1 cellular context compared by ENCODE assay signal in the genomic region with DNA sequence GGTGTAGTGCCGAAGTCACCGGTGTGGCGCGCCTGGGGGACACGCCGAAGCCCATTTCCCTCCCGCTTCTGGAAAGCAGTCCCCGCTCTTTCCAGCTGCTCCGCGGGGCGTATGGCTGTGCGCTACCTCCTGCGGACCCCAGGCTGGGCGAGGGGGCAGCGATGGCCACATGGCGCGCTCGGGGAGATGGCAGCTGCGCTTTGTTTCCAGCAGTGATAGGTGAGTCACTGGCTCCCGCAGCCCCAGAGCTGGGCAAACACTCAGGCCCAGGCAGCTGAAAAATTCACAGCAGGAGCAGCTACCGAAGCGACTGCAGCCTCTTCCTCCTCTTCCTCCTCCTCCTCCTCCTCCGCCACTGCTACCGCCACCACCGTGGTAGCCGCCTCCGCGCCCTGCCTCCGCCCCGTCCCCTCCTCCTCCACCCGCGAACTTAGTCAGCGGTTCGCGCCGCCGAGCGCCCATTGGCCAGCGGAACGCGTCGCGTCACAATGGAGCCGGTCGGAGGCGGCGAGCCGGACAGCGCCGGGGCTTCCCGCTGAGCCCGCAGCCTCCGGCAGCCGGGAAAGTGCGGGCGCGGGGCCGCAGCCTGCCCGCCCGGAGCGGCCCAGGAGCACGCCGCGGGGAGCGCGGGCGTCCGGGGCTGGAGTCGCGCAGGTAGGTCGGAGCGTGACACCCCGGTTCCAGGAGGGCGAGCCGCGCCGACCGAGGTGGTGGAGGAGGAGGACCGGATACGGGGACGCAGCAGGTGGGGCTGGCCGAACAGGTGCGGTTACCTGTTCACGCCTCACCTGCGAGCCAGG.
TF ChIP-seq lines count a peak whose summit lies in the region.

Gene LRRC8B, plus strand, starts transcription at position 461 of the 800 bp plus-strand sequence. CDS start 57,822 bp downstream, outside the sequence.

TF ChIP-seq in GM12878, 131 proteins besides CTCF, POLR2A, EP300 and RAD21 (continued from another document and continues in another):
- no peak for TF ChIP-seq HSF1 (IDR thresholded peaks at IDR 0.05; ENCODE audit: low read depth, low read length)
- TF ChIP-seq BCL3 (IDR thresholded peaks at IDR 0.05; ENCODE audit: borderline replicate concordance, insufficient read depth, low read depth, low read length, poor library complexity, severe bottlenecking) = peak; percentile 64
- TF ChIP-seq NFXL1 (IDR thresholded peaks at IDR 0.05; ENCODE audit: borderline replicate concordance) = no peak
- no peak for TF ChIP-seq HDAC2 (IDR thresholded peaks at IDR 0.05)
- TF ChIP-seq SREBF1 (IDR thresholded peaks at IDR 0.05; ENCODE audit: low read length) = no peak
- no peak for TF ChIP-seq GABPA (IDR thresholded peaks at IDR 0.05; ENCODE audit: low read depth)
- TF ChIP-seq ZNF217 (IDR thresholded peaks at IDR 0.05) = peak; percentile 97
- 0 out of 2 replicates have a peak, but pooled peaks have one; percentile 38 for TF ChIP-seq ZNF592 (IDR thresholded peaks at IDR 0.05)
- no peak for TF ChIP-seq ZBTB40 (IDR thresholded peaks at IDR 0.05; ENCODE audit: borderline replicate concordance)
- TF ChIP-seq SP1 (IDR thresholded peaks at IDR 0.05; ENCODE audit: low read depth, low read length) = peak; percentile 27
- TF ChIP-seq RELA (IDR thresholded peaks at IDR 0.05; ENCODE audit: borderline replicate concordance, partially characterized antibody) = peak; percentile 72
- peak; percentile 12; the same call in 1 of the 2 replicates for TF ChIP-seq ATF7 (IDR thresholded peaks at IDR 0.05; ENCODE audit: low read depth)
- no peak for TF ChIP-seq IRF4 (IDR thresholded peaks at IDR 0.05; ENCODE audit: low read depth, low read length)
- no peak for TF ChIP-seq ZBTB11 (CRISPR knock-in tag; IDR thresholded peaks at IDR 0.05)
- peak; percentile 81 for TF ChIP-seq CREB1 (IDR thresholded peaks at IDR 0.05; ENCODE audit: low read depth)
- TF ChIP-seq, protein P1, sequence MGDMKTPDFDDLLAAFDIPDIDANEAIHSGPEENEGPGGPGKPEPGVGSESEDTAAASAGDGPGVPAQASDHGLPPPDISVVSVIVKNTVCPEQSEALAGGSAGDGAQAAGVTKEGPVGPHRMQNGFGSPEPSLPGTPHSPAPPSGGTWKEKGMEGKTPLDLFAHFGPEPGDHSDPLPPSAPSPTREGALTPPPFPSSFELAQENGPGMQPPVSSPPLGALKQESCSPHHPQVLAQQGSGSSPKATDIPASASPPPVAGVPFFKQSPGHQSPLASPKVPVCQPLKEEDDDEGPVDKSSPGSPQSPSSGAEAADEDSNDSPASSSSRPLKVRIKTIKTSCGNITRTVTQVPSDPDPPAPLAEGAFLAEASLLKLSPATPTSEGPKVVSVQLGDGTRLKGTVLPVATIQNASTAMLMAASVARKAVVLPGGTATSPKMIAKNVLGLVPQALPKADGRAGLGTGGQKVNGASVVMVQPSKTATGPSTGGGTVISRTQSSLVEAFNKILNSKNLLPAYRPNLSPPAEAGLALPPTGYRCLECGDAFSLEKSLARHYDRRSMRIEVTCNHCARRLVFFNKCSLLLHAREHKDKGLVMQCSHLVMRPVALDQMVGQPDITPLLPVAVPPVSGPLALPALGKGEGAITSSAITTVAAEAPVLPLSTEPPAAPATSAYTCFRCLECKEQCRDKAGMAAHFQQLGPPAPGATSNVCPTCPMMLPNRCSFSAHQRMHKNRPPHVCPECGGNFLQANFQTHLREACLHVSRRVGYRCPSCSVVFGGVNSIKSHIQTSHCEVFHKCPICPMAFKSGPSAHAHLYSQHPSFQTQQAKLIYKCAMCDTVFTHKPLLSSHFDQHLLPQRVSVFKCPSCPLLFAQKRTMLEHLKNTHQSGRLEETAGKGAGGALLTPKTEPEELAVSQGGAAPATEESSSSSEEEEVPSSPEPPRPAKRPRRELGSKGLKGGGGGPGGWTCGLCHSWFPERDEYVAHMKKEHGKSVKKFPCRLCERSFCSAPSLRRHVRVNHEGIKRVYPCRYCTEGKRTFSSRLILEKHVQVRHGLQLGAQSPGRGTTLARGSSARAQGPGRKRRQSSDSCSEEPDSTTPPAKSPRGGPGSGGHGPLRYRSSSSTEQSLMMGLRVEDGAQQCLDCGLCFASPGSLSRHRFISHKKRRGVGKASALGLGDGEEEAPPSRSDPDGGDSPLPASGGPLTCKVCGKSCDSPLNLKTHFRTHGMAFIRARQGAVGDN (IDR thresholded peaks at IDR 0.05) = peak; percentile 36; the same call in 1 of the 2 replicates
- no peak for TF ChIP-seq KAT2A (conservative IDR thresholded peaks at IDR 0.05; ENCODE audit: control insufficient read depth, low read depth, low read length)
- no peak for TF ChIP-seq JUND (IDR thresholded peaks at IDR 0.05; ENCODE audit: low read depth, low read length)
- TF ChIP-seq NR2F1 (conservative IDR thresholded peaks at IDR 0.05) = no peak; the same call in 1 of the 2 replicates
- TF ChIP-seq FOXM1 (IDR thresholded peaks at IDR 0.05; ENCODE audit: low read depth, low read length) = no peak
- TF ChIP-seq RB1 (IDR thresholded peaks at IDR 0.05; ENCODE audit: borderline replicate concordance) = peak; percentile 73; the same call in 1 of the 2 replicates
- peak; percentile 8; the same call in 1 of the 2 replicates for TF ChIP-seq TCF3 (IDR thresholded peaks at IDR 0.05; ENCODE audit: borderline replicate concordance, insufficient read depth, low read depth, low read length)
- no peak for TF ChIP-seq NR2C2 (IDR thresholded peaks at IDR 0.05; ENCODE audit: borderline replicate concordance, control insufficient read depth, insufficient read length, low read depth)
- TF ChIP-seq CBX5 (IDR thresholded peaks at IDR 0.05; ENCODE audit: low read depth) = no peak
- TF ChIP-seq NBN (IDR thresholded peaks at IDR 0.05) = peak; percentile 76
- TF ChIP-seq HDAC6 (IDR thresholded peaks at IDR 0.05; ENCODE audit: unreplicated experiment) = peak; percentile 38
- 0 out of 2 replicates have a peak, but pooled peaks have one; percentile 51 for TF ChIP-seq SMAD5 (IDR thresholded peaks at IDR 0.05; ENCODE audit: low read depth)
- no peak for TF ChIP-seq KLF5 (IDR thresholded peaks at IDR 0.05; ENCODE audit: partially characterized antibody)
- no peak for TF ChIP-seq RFX5 (IDR thresholded peaks at IDR 0.05; ENCODE audit: low read depth, low read length)
- TF ChIP-seq, protein P2, sequence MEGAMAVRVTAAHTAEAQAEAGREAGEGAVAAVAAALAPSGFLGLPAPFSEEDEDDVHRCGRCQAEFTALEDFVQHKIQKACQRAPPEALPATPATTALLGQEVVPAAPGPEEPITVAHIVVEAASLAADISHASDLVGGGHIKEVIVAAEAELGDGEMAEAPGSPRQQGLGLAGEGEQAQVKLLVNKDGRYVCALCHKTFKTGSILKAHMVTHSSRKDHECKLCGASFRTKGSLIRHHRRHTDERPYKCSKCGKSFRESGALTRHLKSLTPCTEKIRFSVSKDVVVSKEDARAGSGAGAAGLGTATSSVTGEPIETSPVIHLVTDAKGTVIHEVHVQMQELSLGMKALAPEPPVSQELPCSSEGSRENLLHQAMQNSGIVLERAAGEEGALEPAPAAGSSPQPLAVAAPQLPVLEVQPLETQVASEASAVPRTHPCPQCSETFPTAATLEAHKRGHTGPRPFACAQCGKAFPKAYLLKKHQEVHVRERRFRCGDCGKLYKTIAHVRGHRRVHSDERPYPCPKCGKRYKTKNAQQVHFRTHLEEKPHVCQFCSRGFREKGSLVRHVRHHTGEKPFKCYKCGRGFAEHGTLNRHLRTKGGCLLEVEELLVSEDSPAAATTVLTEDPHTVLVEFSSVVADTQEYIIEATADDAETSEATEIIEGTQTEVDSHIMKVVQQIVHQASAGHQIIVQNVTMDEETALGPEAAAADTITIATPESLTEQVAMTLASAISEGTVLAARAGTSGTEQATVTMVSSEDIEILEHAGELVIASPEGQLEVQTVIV (IDR thresholded peaks at IDR 0.05; ENCODE audit: borderline replicate concordance, partially characterized antibody) = no peak
